ENCODE assay signal across 1 cellular context in genomic region chr3:183819831-183820230, GRCh38.
TF ChIP-seq lines count a peak whose summit lies in the region.

No MANE protein-coding gene starts in this region.

TF ChIP-seq in HepG2, 621 proteins besides CTCF, POLR2A, EP300 and RAD21 (continued from another document):
- TF ChIP-seq ZFP91 (CRISPR knock-in tag; IDR thresholded peaks at IDR 0.05; ENCODE audit: borderline replicate concordance) (no peak), ZSCAN30 (CRISPR knock-in tag; IDR thresholded peaks at IDR 0.05) (no peak), NFIB (CRISPR knock-in tag; IDR thresholded peaks at IDR 0.05; ENCODE audit: borderline replicate concordance) (no peak), FOXJ3 (CRISPR knock-in tag; IDR thresholded peaks at IDR 0.05; ENCODE audit: borderline replicate concordance) (no peak), RARA (CRISPR knock-in tag; IDR thresholded peaks at IDR 0.05) (no peak), ZNF33B (CRISPR knock-in tag; IDR thresholded peaks at IDR 0.05) (no peak), RBFOX2 (IDR thresholded peaks at IDR 0.05; ENCODE audit: low read depth, low read length) (no peak), ZNF205 (CRISPR knock-in tag; IDR thresholded peaks at IDR 0.05) (no peak), NRL (CRISPR knock-in tag; IDR thresholded peaks at IDR 0.05; ENCODE audit: borderline replicate concordance) (no peak), ZNF710 (CRISPR knock-in tag; IDR thresholded peaks at IDR 0.05; ENCODE audit: borderline replicate concordance) (no peak), ZNF598 (CRISPR knock-in tag; IDR thresholded peaks at IDR 0.05; ENCODE audit: borderline replicate concordance) (no peak), MATR3 (CRISPR knock-in tag; IDR thresholded peaks at IDR 0.05) (no peak), PRDM4 (CRISPR knock-in tag; IDR thresholded peaks at IDR 0.05; ENCODE audit: borderline replicate concordance) (no peak), ISL2 (CRISPR knock-in tag; IDR thresholded peaks at IDR 0.05) (no peak)
